In the genomic region with DNA sequence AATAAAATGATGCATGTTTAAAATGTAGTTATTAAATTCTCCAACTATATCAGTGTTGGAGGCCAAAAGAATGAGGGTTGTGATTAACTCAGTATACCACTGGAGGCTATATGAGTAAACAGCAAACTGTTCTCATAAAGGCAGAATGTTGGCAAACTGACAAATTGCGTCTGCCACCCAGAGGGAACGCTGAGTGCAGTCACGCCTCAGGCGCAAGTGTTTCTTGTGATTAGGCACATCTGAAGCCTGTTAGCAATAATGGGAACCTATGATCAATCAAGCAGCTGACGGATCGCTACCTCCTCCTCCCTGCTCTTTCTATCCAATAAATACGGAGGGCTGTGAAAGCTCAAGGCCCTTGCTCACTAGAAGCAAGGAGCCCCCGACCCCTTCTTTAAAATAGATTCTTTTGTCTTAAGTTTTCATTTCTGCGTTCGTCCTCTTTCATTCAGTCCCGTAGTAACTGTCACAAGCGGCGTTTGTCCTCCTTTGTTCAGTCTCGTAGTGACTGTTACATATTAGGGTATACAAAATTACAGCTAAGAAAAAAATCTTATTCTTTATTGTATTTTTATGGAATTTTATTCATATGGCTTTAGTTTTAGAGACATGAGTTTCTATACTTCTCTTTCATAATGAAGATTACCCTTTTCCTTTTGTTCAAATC, we compare ENCODE assay signal across 9 cellular contexts.
DNase-seq lines count a peak whose midpoint lies in the region; ATAC-seq and TF ChIP-seq lines count a peak whose summit lies in the region.
"Had no signal": no experiment of that assay in that cellular context is flagged by ENCODE, and none has a peak within 500 bp of the region (broad histone marks: within the 10 kb centered on the region; RNA-seq: fewer than 3 reads in every experiment).

No MANE protein-coding gene starts in this region.

- ATAC-seq in RWPE2 (ENCODE audit: low read depth) (peak; percentile 55), GM18511 (IDR thresholded peaks at IDR 0.05; ENCODE audit: unreplicated experiment) (no peak), GM19397 (IDR thresholded peaks at IDR 0.05; ENCODE audit: unreplicated experiment) (no peak)

- TF ChIP-seq CTCF in RWPE2 (IDR thresholded peaks at IDR 0.05; ENCODE audit: poor library complexity, severe bottlenecking), result peak; percentile 21

- peak overlapping the region; percentile 74 for H3K27ac ChIP-seq in RWPE2 (ENCODE audit: poor library complexity, severe bottlenecking)

- peaks cover 20% of the 10 kb centered on the region for H3K4me1 ChIP-seq in RWPE2 (ENCODE audit: insufficient read depth, poor library complexity, severe bottlenecking)

- no peaks in the 10 kb centered on the region for H3K9me3 ChIP-seq in RWPE2 (ENCODE audit: severe bottlenecking)

- H3K4me3 ChIP-seq in RWPE2 (ENCODE audit: severe bottlenecking), result no peak overlapping the region

- peak; percentile 38 for DNase-seq in HS-5 (ENCODE audit: low read depth)
- DNase-seq in RWPE2 (ENCODE audit: low spot score), result peak; percentile 79
- peak in 38 of 42 donors; percentile 19 to 78 (median 48) for DNase-seq in head of caudate nucleus
- DNase-seq in superior temporal gyrus (ENCODE audit: extremely low spot score), result peak; percentile 79
- DNase-seq in activated CD4-positive, alpha-beta T cell treated with anti-CD3 and anti-CD28 coated beads, Interleukin-2, amount 50 U/mL, for 4 hours, result no peak
- DNase-seq: activated gamma-delta T cell, NCI-H2171 had no signal

- no peaks in the 10 kb centered on the region for H3K27me3 ChIP-seq in RWPE2 (ENCODE audit: insufficient read depth, poor library complexity, severe bottlenecking)

- H3K36me3 ChIP-seq in RWPE2 (ENCODE audit: low read depth), result no peaks in the 10 kb centered on the region

- intact Hi-C loops in head of caudate nucleus (cut with DNase I), result no loop called here

Comparison
In these comparisons a context has a peak if more than half of its experiments do, and no peak if none do; other contexts are left out.
1. DNase-seq: peak in HS-5 (single experiment), RWPE2 (single experiment), head of caudate nucleus (38 of 42) and superior temporal gyrus (single experiment); none in activated CD4-positive, alpha-beta T cell treated with anti-CD3 and anti-CD28 coated beads, Interleukin-2, amount 50 U/mL, for 4 hours (0 of 2).